9 cellular contexts compared by ENCODE assay signal in the genomic region with DNA sequence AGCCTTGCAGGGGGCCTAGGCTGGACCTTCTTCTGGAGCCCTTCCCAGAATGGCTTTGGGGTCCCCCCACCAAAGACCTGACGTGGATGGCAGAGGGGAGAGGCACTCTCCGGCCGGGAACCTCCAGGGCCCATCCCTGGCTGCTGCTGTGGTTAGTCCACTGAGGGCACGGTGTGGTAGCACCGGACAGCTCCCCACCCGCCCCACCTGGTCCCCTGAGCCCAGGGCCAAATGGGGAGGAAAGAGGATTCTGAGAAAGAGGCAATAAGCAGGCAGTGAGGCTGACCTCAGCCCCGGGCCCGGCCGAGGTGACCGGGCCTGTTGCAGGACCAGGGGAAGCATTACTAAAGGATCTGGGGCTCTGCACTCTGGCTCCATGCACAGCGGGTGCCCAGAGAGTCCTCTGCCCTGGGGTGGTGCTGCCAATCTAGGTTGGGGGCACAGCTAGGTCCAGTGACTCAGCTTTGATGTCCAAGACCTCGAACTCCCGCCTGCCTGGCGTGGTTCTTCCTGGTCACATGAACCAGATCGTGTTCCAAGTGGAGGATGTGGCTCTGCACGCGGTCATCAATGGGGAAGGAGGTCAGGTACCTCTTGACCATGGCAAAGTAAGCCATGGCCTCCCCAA. TPM values are rescaled to one million over a fixed set of nuclear protein-coding genes. Genes with fewer than 3 reads are reported as not detected.
DNase-seq lines count a peak whose midpoint lies in the region; ATAC-seq and TF ChIP-seq lines count a peak whose summit lies in the region.
"Had no signal": no experiment of that assay in that cellular context is flagged by ENCODE, and none has a peak within 500 bp of the region (broad histone marks: within the 10 kb centered on the region; RNA-seq: fewer than 3 reads in every experiment).

No MANE protein-coding gene starts in this region.

- TF ChIP-seq CTCF in ascending aorta (IDR thresholded peaks at IDR 0.05) (no peak), vagina (IDR thresholded peaks at IDR 0.05) (no peak)

- H3K27me3 ChIP-seq in right cardiac atrium (ENCODE audit: control insufficient read depth, insufficient read depth) (no peaks in the 10 kb centered on the region), ascending aorta (no peaks in the 10 kb centered on the region), mesenchymal stem cell (ENCODE audit: control insufficient read depth in 1 of 2, insufficient read depth in 1 of 2, low read length in 2 of 2) (peaks cover 0 to under 1% of the 10 kb centered on the region in 2 experiments), vagina (no peaks in the 10 kb centered on the region)

- H3K36me3 ChIP-seq in ascending aorta (peaks cover 0 to 12% of the 10 kb centered on the region in 2 donors), mesenchymal stem cell (ENCODE audit: control insufficient read depth in 1 of 2, insufficient read depth in 2 of 2, low read depth in 1 of 2, low read length in 2 of 2) (peaks cover 23 to 29% of the 10 kb centered on the region in 2 experiments), vagina (peaks cover 0 to 6% of the 10 kb centered on the region in 2 donors)

- no peak overlapping the region for H2BK15ac ChIP-seq in mesenchymal stem cell (ENCODE audit: low read depth, poor library complexity, severe bottlenecking)

- H2BK120ac ChIP-seq in mesenchymal stem cell (ENCODE audit: low read depth, low read length), result no peak overlapping the region

- no peak for ATAC-seq in right cardiac atrium

- H2AFZ ChIP-seq in mesenchymal stem cell (ENCODE audit: low read depth, low read length), result no peak overlapping the region

- 73% methylated on average over 17 of the region's 17 CpGs for WGBS in right cardiac atrium
- 96% methylated on average over 17 of the region's 17 CpGs for WGBS in mesenchymal stem cell

- no peak overlapping the region for H3K18ac ChIP-seq in mesenchymal stem cell (ENCODE audit: low read depth in 1 of 2, low read length in 2 of 2)

- H2BK12ac ChIP-seq in mesenchymal stem cell (ENCODE audit: low read length in 2 of 2), result no peak overlapping the region

- H3K9ac ChIP-seq in mesenchymal stem cell (ENCODE audit: low read length), result peak overlapping the region; percentile 87

- no peak overlapping the region for H3K4me2 ChIP-seq in mesenchymal stem cell (ENCODE audit: low read length, poor library complexity, severe bottlenecking)

- H3K14ac ChIP-seq in mesenchymal stem cell (ENCODE audit: low read length in 2 of 2), result no peak overlapping the region

- no peak overlapping the region for H3K27ac ChIP-seq in right cardiac atrium (ENCODE audit: low read length)
- peak overlapping the region; percentile 82 to 89 for H3K27ac ChIP-seq in ascending aorta
- no peak overlapping the region for H3K27ac ChIP-seq in mesenchymal stem cell (ENCODE audit: low read length, poor library complexity, severe bottlenecking)
- H3K27ac ChIP-seq in vagina, result peak overlapping the region; percentile 80

- DNase-seq in right cardiac atrium (peak; percentile 25 to 66 (median 50)), cardiac septum (ENCODE audit: low spot score) (no peak), ascending aorta (ENCODE audit: low spot score in 2 of 2) (no peak), mesenchymal stem cell (no peak), vagina (ENCODE audit: extremely low spot score in 2 of 2) (peak in 1 of 2 donors; percentile 83), NCI-H2196 (lab: John Stamatoyannopoulos, UW; ENCODE audit: unreplicated experiment) (no peak), NCI-H82 (lab: John Stamatoyannopoulos, UW) (no peak)
- no peak for DNase-seq in effector CD8-positive, alpha-beta T cell (lab: John Stamatoyannopoulos, UW)
- DNase-seq: DMS153 had no signal

- H3K4me3 ChIP-seq in right cardiac atrium (ENCODE audit: low read length) (no peak overlapping the region), ascending aorta (peak overlapping the region in 1 of 2 donors; percentile 94), mesenchymal stem cell (ENCODE audit: insufficient read depth in 1 of 2, low read depth in 1 of 2, low read length in 2 of 2) (peak overlapping the region in 1 of 2 experiments; percentile 88), vagina (peak overlapping the region; percentile 21 to 62)

- H3K79me1 ChIP-seq in mesenchymal stem cell (replicated peaks; ENCODE audit: low read length, poor library complexity, severe bottlenecking), result peaks cover 18% of the 10 kb centered on the region

- no peak for TF ChIP-seq POLR2A in vagina (IDR thresholded peaks at IDR 0.05)

- no peak overlapping the region for H2BK5ac ChIP-seq in mesenchymal stem cell (ENCODE audit: low read depth, low read length, poor library complexity, severe bottlenecking)

- H3K9me3 ChIP-seq in right cardiac atrium (ENCODE audit: control insufficient read depth, low read length) (no peaks in the 10 kb centered on the region), ascending aorta (no peaks in the 10 kb centered on the region), mesenchymal stem cell (ENCODE audit: control insufficient read depth, low read length) (no peaks in the 10 kb centered on the region), vagina (no peaks in the 10 kb centered on the region)

- intact Hi-C loops in right cardiac atrium (cut with DNase I), result loop anchor here in 1 of 4 donors (2.0 kb wide), 1 partner anchor 36 kb away; a partner anchor contains a TSS
- intact Hi-C loops in cardiac septum (cut with DNase I), result loop anchor here (5.0 to 10.0 kb wide), 3 partner anchors 67 to 290 kb away; a partner anchor contains a TSS
- intact Hi-C loops in ascending aorta (cut with DNase I), result no loop called here
- intact Hi-C loops in vagina (cut with DNase I), result no loop called here

- no peak overlapping the region for H3K4ac ChIP-seq in mesenchymal stem cell (ENCODE audit: low read depth in 1 of 2, low read length in 2 of 2)

- no peak overlapping the region for H3K23ac ChIP-seq in mesenchymal stem cell (ENCODE audit: low read length in 2 of 2)

- H3K4me1 ChIP-seq in right cardiac atrium (ENCODE audit: control insufficient read depth, insufficient read depth, low read length) (peaks cover 11% of the 10 kb centered on the region), ascending aorta (peaks cover 20 to 31% of the 10 kb centered on the region in 2 donors), mesenchymal stem cell (ENCODE audit: control insufficient read depth, insufficient read depth, low read depth, low read length) (peaks cover 34% of the 10 kb centered on the region), vagina (peaks cover 67% of the 10 kb centered on the region)

- H2AK5ac ChIP-seq in mesenchymal stem cell (ENCODE audit: low read length, severe bottlenecking), result no peak overlapping the region

- no peak overlapping the region for H4K8ac ChIP-seq in mesenchymal stem cell (ENCODE audit: low read length)

- H4K91ac ChIP-seq in mesenchymal stem cell (ENCODE audit: low read length), result no peak overlapping the region

RNA-seq across cellular contexts. Expression of a gene that starts 2.2 kb away (rescaled TPM):
- 10 to 100 TPM; 63.9 to 92.7 (median 72.1) TPM for total RNA-seq in right cardiac atrium
- polyA plus RNA-seq in right cardiac atrium, result 67.4 TPM
- total RNA-seq in cardiac septum, result 79.8 TPM
- total RNA-seq in ascending aorta, result 173 TPM
- polyA plus RNA-seq in mesenchymal stem cell (2013, experiment 1 of 2), result 38.0 TPM
- polyA plus RNA-seq in mesenchymal stem cell (2013, experiment 2 of 2), result 38.0 TPM
- 62.9 TPM for total RNA-seq in vagina

RNA-seq across cellular contexts. Expression of a gene that starts 3.1 kb away (rescaled TPM):
- total RNA-seq in right cardiac atrium (under 1 TPM in 1 of 4 donors, not detected in 3; 0.50 TPM), cardiac septum (not detected), ascending aorta (not detected), vagina (not detected)
- 0.07 TPM for polyA plus RNA-seq in right cardiac atrium
- polyA plus RNA-seq in mesenchymal stem cell (2013, experiment 1 of 2), result 0.07 TPM
- 0.07 TPM for polyA plus RNA-seq in mesenchymal stem cell (2013, experiment 2 of 2)

RNA-seq across cellular contexts. Expression of a gene that starts 11.8 kb away (rescaled TPM):
- 10 to 100 TPM in 3 of 4 donors, 1 to 10 TPM in 1; 10.0 to 12.2 (median 11.4) TPM for total RNA-seq in right cardiac atrium
- 7.9 TPM for polyA plus RNA-seq in right cardiac atrium
- total RNA-seq in cardiac septum, result 9.4 TPM
- total RNA-seq in ascending aorta, result 60.6 TPM
- polyA plus RNA-seq in mesenchymal stem cell (2013, experiment 1 of 2), result 97.9 TPM
- polyA plus RNA-seq in mesenchymal stem cell (2013, experiment 2 of 2), result 95.2 TPM
- 26.5 TPM for total RNA-seq in vagina

RNA-seq across cellular contexts. Expression of a gene that starts 16.8 kb away (rescaled TPM):
- total RNA-seq in right cardiac atrium (10 to 100 TPM; 11.7 to 13.7 (median 12.1) TPM), cardiac septum (9.9 TPM), ascending aorta (48.4 TPM), vagina (16.0 TPM)
- 12.6 TPM for polyA plus RNA-seq in right cardiac atrium
- polyA plus RNA-seq in mesenchymal stem cell (2013, experiment 1 of 2), result 39.5 TPM
- polyA plus RNA-seq in mesenchymal stem cell (2013, experiment 2 of 2), result 36.9 TPM

RNA-seq across cellular contexts. Expression of a gene that starts 36.0 kb away (rescaled TPM):
- total RNA-seq in right cardiac atrium, result 10 to 100 TPM; 12.3 to 17.2 (median 13.5) TPM
- polyA plus RNA-seq in right cardiac atrium, result 12.5 TPM
- 12.5 TPM for total RNA-seq in cardiac septum
- total RNA-seq in ascending aorta, result 38.5 TPM
- 9.4 TPM for polyA plus RNA-seq in mesenchymal stem cell (2013, experiment 1 of 2)
- 9.5 TPM for polyA plus RNA-seq in mesenchymal stem cell (2013, experiment 2 of 2)
- total RNA-seq in vagina, result 6.1 TPM

Comparison
In these comparisons a context has a peak if more than half of its experiments do, and no peak if none do; other contexts are left out.
1. DNase-seq: peak in right cardiac atrium (3 of 3); none in cardiac septum (single experiment), ascending aorta (0 of 2), mesenchymal stem cell (single experiment), effector CD8-positive, alpha-beta T cell (single experiment), NCI-H2196 (single experiment) and NCI-H82 (single experiment).
2. H3K27ac ChIP-seq: peak in ascending aorta (2 of 2) and vagina (single experiment); none in right cardiac atrium (single experiment) and mesenchymal stem cell (single experiment).